Comparison of ENCODE assay signal across 22 cellular contexts in the genomic region with DNA sequence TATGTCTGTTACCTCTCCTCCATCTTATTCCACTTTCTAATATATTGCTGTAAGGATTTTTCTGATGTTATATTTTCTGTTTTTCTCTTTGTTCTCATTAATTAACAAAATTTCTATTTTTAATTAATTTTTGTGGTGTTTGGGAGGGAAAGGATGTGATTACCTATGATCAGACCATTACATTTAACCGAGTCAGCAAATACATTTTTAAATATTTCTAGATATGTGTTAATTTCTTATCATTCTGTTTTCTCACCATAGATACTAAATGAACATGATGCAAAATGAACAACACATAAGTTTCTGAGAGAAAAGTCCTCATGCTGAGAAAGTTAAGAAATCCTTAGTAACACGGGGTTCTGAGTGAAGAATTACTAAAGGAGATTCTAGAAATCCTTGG.
DNase-seq lines count a peak whose midpoint lies in the region; ATAC-seq, FAIRE-seq and TF ChIP-seq lines count a peak whose summit lies in the region.
"Had no signal": no experiment of that assay in that cellular context is flagged by ENCODE, and none has a peak within 500 bp of the region (broad histone marks: within the 10 kb centered on the region; RNA-seq: fewer than 3 reads in every experiment).

No MANE protein-coding gene starts in this region.

- H2AK5ac ChIP-seq in IMR-90 (ENCODE audit: low read depth, low read length) = no peak overlapping the region

- no peaks in the 10 kb centered on the region for H3K9me3 ChIP-seq in A549
- no peaks in the 10 kb centered on the region for H3K9me3 ChIP-seq in IMR-90 (ENCODE audit: control insufficient read depth, insufficient read depth, low read length)
- H3K9me3 ChIP-seq in K562 (replicated peaks; ENCODE audit: control insufficient read depth, insufficient read depth, low read depth, low read length) = no peaks in the 10 kb centered on the region
- H3K9me3 ChIP-seq: BE2C had no signal

- in situ Hi-C loops in IMR-90 (cut with MboI; ENCODE audit: low sequenced_read_pairs) (no loop called here), K562 (cut with MboI) (no loop called here)

- no peaks in the 10 kb centered on the region for H3K79me1 ChIP-seq in IMR-90 (ENCODE audit: low read depth in 1 of 2, low read length in 2 of 2)

- H4K20me1 ChIP-seq in IMR-90 (ENCODE audit: insufficient read depth, low read length) = no peaks in the 10 kb centered on the region
- no peaks in the 10 kb centered on the region for H4K20me1 ChIP-seq in K562 (replicated peaks; ENCODE audit: control insufficient read depth, insufficient read depth, low read length)
- H4K20me1 ChIP-seq: BLaER1 had no signal

- H4K91ac ChIP-seq in IMR-90 (ENCODE audit: insufficient read depth, low read depth, low read length) = no peak overlapping the region

- no peak overlapping the region for H3K14ac ChIP-seq in IMR-90 (replicated peaks; ENCODE audit: low read depth, low read length)

- H3K27me3 ChIP-seq in IMR-90 (ENCODE audit: control insufficient read depth, insufficient read depth, low read length) (no peaks in the 10 kb centered on the region), K562 (ENCODE audit: control insufficient read depth in 2 of 2, insufficient read depth in 2 of 2, low read length in 2 of 2) (no peaks in the 10 kb centered on the region)
- H3K27me3 ChIP-seq: BE2C, BLaER1 had no signal

- H3K4me2 ChIP-seq in A549 = no peak overlapping the region
- H3K4me2 ChIP-seq in IMR-90 (ENCODE audit: low read depth, low read length) = no peak overlapping the region
- no peak overlapping the region for H3K4me2 ChIP-seq in K562 (ENCODE audit: insufficient read depth, low read length)
- H3K4me2 ChIP-seq: BLaER1 had no signal

- H3K4ac ChIP-seq in IMR-90 (ENCODE audit: low read depth, low read length) = no peak overlapping the region

- no peak for TF ChIP-seq POLR2A in A549 (IDR thresholded peaks at IDR 0.05; ENCODE audit: low read length)
- TF ChIP-seq POLR2A in IMR-90 (IDR thresholded peaks at IDR 0.05; ENCODE audit: low read depth, low read length) = no peak
- no peak for TF ChIP-seq POLR2A in K562 (conservative IDR thresholded peaks at IDR 0.05)

- intact Hi-C loops in IMR-90 (cut with micrococcal nuclease) (no loop called here), K562 (cut with micrococcal nuclease) (no loop called here)

- no peak overlapping the region for H4K8ac ChIP-seq in IMR-90 (ENCODE audit: low read depth in 2 of 2, low read length in 2 of 2)

- H3K4me3 Mint-ChIP-seq in stimulated activated naive CD8-positive, alpha-beta T cell treated with anti-CD3 and anti-CD28 coated beads, Interleukin-15, amount 100 ng/mL, for 72 hours = no peak overlapping the region
- H3K4me3 Mint-ChIP-seq in activated CD8-positive, alpha-beta T cell treated with anti-CD3 and anti-CD28 coated beads, Interleukin-2, amount 10 ng/mL, durations not matched to agents 7 days and 5 days = no peak overlapping the region
- H3K4me3 Mint-ChIP-seq: CD14-positive monocyte; CD4-positive, alpha-beta memory T cell; CD4-positive, CD25-positive, alpha-beta regulatory T cell; CD8-positive, alpha-beta memory T cell had no signal

- CTCF ChIA-PET in A549 (lab: Yijun Ruan, JAX) (no interaction called here), IMR-90 (lab: Yijun Ruan, JAX) (no interaction called here), K562 (lab: Yijun Ruan, JAX; ENCODE audit: low intra/inter-chr PET ratio) (no interaction called here)
- CTCF ChIA-PET in activated CD8-positive, alpha-beta T cell treated with anti-CD3 and anti-CD28 coated beads, Interleukin-2, amount 10 ng/mL, durations not matched to agents 7 days and 5 days (lab: Charles Lee) = no interaction called here

- no peak overlapping the region for H2BK5ac ChIP-seq in IMR-90 (ENCODE audit: low read depth, low read length, poor library complexity, severe bottlenecking)

- no peak overlapping the region for H3K18ac ChIP-seq in IMR-90 (ENCODE audit: low read depth, low read length)

- dilution Hi-C loops in IMR-90 (cut with HindIII; ENCODE audit: low sequenced_read_pairs, unreplicated experiment) = no loop called here

- WGBS in A549 (ENCODE audit: missing lambda C conversion rate) = 3% methylated on average over 2 of the region's 2 CpGs
- no CpG with 5 or more reads among the region's 2 CpGs for WGBS in IMR-90 (ENCODE audit: extremely low coverage in 2 of 2, insufficient read length in 1 of 2), 2 experiments
- 11% methylated on average over 2 of the region's 2 CpGs for WGBS in K562 (ENCODE audit: insufficient coverage, low coverage, missing lambda C conversion rate)

- DNase-seq in A549 (ENCODE audit: low read depth in 1 of 2, low spot score in 1 of 2) (no peak), IMR-90 (no peak), K562 (ENCODE audit: extremely low read depth in 1 of 4, low spot score in 3 of 4) (no peak), 8988T (no peak)
- no peak for DNase-seq in stimulated activated naive CD8-positive, alpha-beta T cell treated with anti-CD3 and anti-CD28 coated beads, Interleukin-15, amount 100 ng/mL, for 72 hours
- DNase-seq in activated CD8-positive, alpha-beta T cell treated with anti-CD3 and anti-CD28 coated beads, Interleukin-2, amount 10 ng/mL, durations not matched to agents 7 days and 5 days = no peak
- DNase-seq: ACHN; BE2C; C1 segment of cervical spinal cord; CD4-positive, alpha-beta memory T cell; CD4-positive, CD25-positive, alpha-beta regulatory T cell; CD8-positive, alpha-beta memory T cell; COR-L47; DMS153; DMS53; DMS79; DND-41; EL had no signal

- H3K36me3 Mint-ChIP-seq in activated CD8-positive, alpha-beta T cell treated with anti-CD3 and anti-CD28 coated beads, Interleukin-2, amount 10 ng/mL, durations not matched to agents 7 days and 5 days (ENCODE audit: low read depth) = no peaks in the 10 kb centered on the region
- H3K36me3 Mint-ChIP-seq: CD14-positive monocyte; CD4-positive, alpha-beta memory T cell; CD4-positive, CD25-positive, alpha-beta regulatory T cell; CD8-positive, alpha-beta memory T cell had no signal

- peaks cover 7% of the 10 kb centered on the region in 2 donors for H3K9me3 Mint-ChIP-seq in stimulated activated naive CD8-positive, alpha-beta T cell treated with anti-CD3 and anti-CD28 coated beads, Interleukin-15, amount 100 ng/mL, for 72 hours
- no peaks in the 10 kb centered on the region for H3K9me3 Mint-ChIP-seq in activated CD8-positive, alpha-beta T cell treated with anti-CD3 and anti-CD28 coated beads, Interleukin-2, amount 10 ng/mL, durations not matched to agents 7 days and 5 days (ENCODE audit: insufficient read depth)

- no peak overlapping the region for H3K27ac Mint-ChIP-seq in stimulated activated naive CD8-positive, alpha-beta T cell treated with anti-CD3 and anti-CD28 coated beads, Interleukin-15, amount 100 ng/mL, for 72 hours
- no peak overlapping the region for H3K27ac Mint-ChIP-seq in activated CD8-positive, alpha-beta T cell treated with anti-CD3 and anti-CD28 coated beads, Interleukin-2, amount 10 ng/mL, durations not matched to agents 7 days and 5 days
- H3K27ac Mint-ChIP-seq: CD14-positive monocyte; CD4-positive, alpha-beta memory T cell; CD4-positive, CD25-positive, alpha-beta regulatory T cell; CD8-positive, alpha-beta memory T cell had no signal

- ATAC-seq in A549 = no peak
- no peak for ATAC-seq in IMR-90 (ENCODE audit: low read depth)
- ATAC-seq in K562 = no peak
- no peak for ATAC-seq in stimulated activated naive CD8-positive, alpha-beta T cell treated with anti-CD3 and anti-CD28 coated beads, Interleukin-15, amount 100 ng/mL, for 72 hours
- ATAC-seq in activated CD8-positive, alpha-beta T cell treated with anti-CD3 and anti-CD28 coated beads, Interleukin-2, amount 10 ng/mL, durations not matched to agents 7 days and 5 days = no peak

- H3K23ac ChIP-seq in IMR-90 (ENCODE audit: low read depth, low read length) = no peak overlapping the region

- H2BK120ac ChIP-seq in IMR-90 (ENCODE audit: low read depth, low read length) = no peak overlapping the region

- no peak for TF ChIP-seq RAD21 in A549 (conservative IDR thresholded peaks at IDR 0.05 in 1 of 2, IDR thresholded peaks at IDR 0.05 in 1 of 2)
- TF ChIP-seq RAD21 in IMR-90 (IDR thresholded peaks at IDR 0.05; ENCODE audit: low read length) = no peak
- TF ChIP-seq RAD21 in K562 (CRISPR knock-in tag; conservative IDR thresholded peaks at IDR 0.05 in 1 of 2, IDR thresholded peaks at IDR 0.05 in 1 of 2) = no peak

- H3K36me3 ChIP-seq in IMR-90 (ENCODE audit: control insufficient read depth, insufficient read depth, low read length) (no peaks in the 10 kb centered on the region), K562 (ENCODE audit: control insufficient read depth, insufficient read depth, low read length) (no peaks in the 10 kb centered on the region)
- H3K36me3 ChIP-seq: BE2C, BLaER1 had no signal

- no peak overlapping the region for H2BK15ac ChIP-seq in IMR-90 (ENCODE audit: low read depth, low read length)

- H3K9me1 ChIP-seq in IMR-90 (ENCODE audit: insufficient read depth, low read length) = no peaks in the 10 kb centered on the region
- no peaks in the 10 kb centered on the region for H3K9me1 ChIP-seq in K562 (ENCODE audit: control insufficient read depth, insufficient read depth, low read length)

- TF ChIP-seq EP300 in A549 (IDR thresholded peaks at IDR 0.05) = no peak
- TF ChIP-seq EP300 in K562 (IDR thresholded peaks at IDR 0.05; ENCODE audit: low read length) = no peak

- H2AFZ ChIP-seq in IMR-90 (replicated peaks; ENCODE audit: low read length, poor library complexity) (no peak overlapping the region), K562 (ENCODE audit: low read depth, low read length) (no peak overlapping the region)

- no peak overlapping the region for H3K56ac ChIP-seq in IMR-90 (ENCODE audit: extremely low read depth, insufficient read depth, low read length)

- H3K4me3 ChIP-seq in A549 (no peak overlapping the region), IMR-90 (ENCODE audit: insufficient read depth, low read depth, low read length) (no peak overlapping the region), K562 (no peak overlapping the region)
- H3K4me3 ChIP-seq: BLaER1 had no signal

- H3K79me2 ChIP-seq in K562 (ENCODE audit: control insufficient read depth, insufficient read depth, low read length) = no peaks in the 10 kb centered on the region

- POLR2A ChIA-PET in A549 (lab: Yijun Ruan, JAX) = no interaction called here
- POLR2A ChIA-PET in IMR-90 (lab: Charles Lee; ENCODE audit: unreplicated experiment) = no interaction called here
- POLR2A ChIA-PET in K562 (lab: Yijun Ruan, JAX) = interaction anchor here (1.4 kb wide), 1 partner anchor 10 kb away, joined by 3 read pairs; no protein-coding TSS in a partner anchor
- POLR2A ChIA-PET in activated CD8-positive, alpha-beta T cell treated with anti-CD3 and anti-CD28 coated beads, Interleukin-2, amount 10 ng/mL, durations not matched to agents 7 days and 5 days (lab: Charles Lee) = no interaction called here

- no TSS peak for BruUV-seq in IMR-90 (replicated peaks; lab: Mats Ljungman, UMichigan)
- BruUV-seq in K562 (replicated peaks; lab: Mats Ljungman, UMichigan) = no TSS peak

- H3K4me1 ChIP-seq in A549 = no peaks in the 10 kb centered on the region
- no peaks in the 10 kb centered on the region for H3K4me1 ChIP-seq in IMR-90 (ENCODE audit: control insufficient read depth, insufficient read depth, low read length)
- no peaks in the 10 kb centered on the region for H3K4me1 ChIP-seq in K562 (replicated peaks in 1 of 2; ENCODE audit: control insufficient read depth in 2 of 2, insufficient read depth in 2 of 2, low read length in 2 of 2)
- H3K4me1 ChIP-seq: BE2C, BLaER1 had no signal

- TF ChIP-seq CTCF in A549 (IDR thresholded peaks at IDR 0.05) (no peak), IMR-90 (conservative IDR thresholded peaks at IDR 0.05; ENCODE audit: low read depth, low read length) (no peak), K562 (IDR thresholded peaks at IDR 0.05 in 2 of 3, conservative IDR thresholded peaks at IDR 0.05 in 1 of 3; ENCODE audit: insufficient read depth in 2 of 3, low read depth in 1 of 3, low read length in 3 of 3) (no peak)

- H2BK20ac ChIP-seq in IMR-90 (ENCODE audit: low read depth, low read length) = no peak overlapping the region

- no peak for FAIRE-seq in A549 (lab: Jason Lieb, UNC)
- FAIRE-seq in K562 (lab: Jason Lieb, UNC) = no peak
- FAIRE-seq: GM12891, GM19239 had no signal

- no peak overlapping the region for H4K5ac ChIP-seq in IMR-90 (ENCODE audit: low read depth, low read length)

- H3K9ac ChIP-seq in IMR-90 (ENCODE audit: low read depth, low read length) (no peak overlapping the region), K562 (ENCODE audit: insufficient read depth in 1 of 2, low read depth in 2 of 2, low read length in 2 of 2) (no peak overlapping the region)
- H3K9ac ChIP-seq: BLaER1 had no signal

- no peaks in the 10 kb centered on the region for H3K4me1 Mint-ChIP-seq in stimulated activated naive CD8-positive, alpha-beta T cell treated with anti-CD3 and anti-CD28 coated beads, Interleukin-15, amount 100 ng/mL, for 72 hours
- H3K4me1 Mint-ChIP-seq in activated CD8-positive, alpha-beta T cell treated with anti-CD3 and anti-CD28 coated beads, Interleukin-2, amount 10 ng/mL, durations not matched to agents 7 days and 5 days (ENCODE audit: low read depth) = no peaks in the 10 kb centered on the region
- H3K4me1 Mint-ChIP-seq: CD14-positive monocyte; CD4-positive, alpha-beta memory T cell; CD4-positive, CD25-positive, alpha-beta regulatory T cell; CD8-positive, alpha-beta memory T cell had no signal

- H2AK9ac ChIP-seq in IMR-90 (replicated peaks; ENCODE audit: low read depth, low read length, poor library complexity) = no peak overlapping the region

- no peaks in the 10 kb centered on the region for H3K27me3 Mint-ChIP-seq in stimulated activated naive CD8-positive, alpha-beta T cell treated with anti-CD3 and anti-CD28 coated beads, Interleukin-15, amount 100 ng/mL, for 72 hours
- peaks cover 6% of the 10 kb centered on the region for H3K27me3 Mint-ChIP-seq in activated CD8-positive, alpha-beta T cell treated with anti-CD3 and anti-CD28 coated beads, Interleukin-2, amount 10 ng/mL, durations not matched to agents 7 days and 5 days (ENCODE audit: low read depth)
- H3K27me3 Mint-ChIP-seq: CD4-positive, CD25-positive, alpha-beta regulatory T cell had no signal

- no peak overlapping the region for H3K27ac ChIP-seq in A549
- no peak overlapping the region for H3K27ac ChIP-seq in IMR-90 (ENCODE audit: insufficient read depth, low read length)
- H3K27ac ChIP-seq in K562 (ENCODE audit: extremely low read depth, low read depth, low read length) = no peak overlapping the region
- H3K27ac ChIP-seq: BLaER1 had no signal
